14 cellular contexts compared by ENCODE assay signal in the genomic region with DNA sequence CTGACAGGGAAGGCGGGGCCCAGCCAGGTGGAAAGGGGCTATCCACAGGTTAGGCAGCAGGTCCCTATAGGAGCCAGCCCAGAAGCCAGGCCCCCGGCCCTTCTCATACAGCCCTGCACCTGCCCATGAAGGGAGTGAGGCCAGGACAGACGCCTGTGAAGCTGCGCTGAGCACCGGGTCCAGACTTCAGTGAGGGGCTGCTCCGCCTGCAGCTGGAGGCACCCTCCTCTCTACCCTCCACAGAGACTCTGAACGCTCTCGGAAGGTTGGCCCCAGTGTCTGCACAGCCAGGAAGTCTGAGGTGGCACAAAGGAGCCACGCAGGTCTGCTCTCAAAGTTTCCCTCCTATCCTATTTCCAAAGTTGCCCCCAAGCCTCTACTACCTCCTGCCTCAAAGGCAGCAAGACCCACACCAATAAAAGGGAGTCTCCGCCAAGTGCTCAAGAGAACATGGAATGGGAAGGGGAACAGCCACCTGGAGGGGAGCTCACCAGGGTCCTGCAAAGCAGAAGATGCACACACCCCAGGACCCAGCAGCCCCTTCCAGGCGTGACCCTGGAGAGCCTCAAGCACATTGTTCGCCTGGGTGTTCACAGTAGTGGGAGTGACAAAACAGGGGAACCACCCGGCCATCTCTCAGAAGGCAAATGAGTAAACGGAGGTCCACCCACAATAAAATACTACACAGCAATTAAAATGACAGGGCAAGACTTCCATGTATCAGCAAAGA. TPM values are rescaled to one million over a fixed set of nuclear protein-coding genes. Genes with fewer than 3 reads are reported as not detected.
DNase-seq lines count a peak whose midpoint lies in the region; ATAC-seq and TF ChIP-seq lines count a peak whose summit lies in the region.
"Had no signal": no experiment of that assay in that cellular context is flagged by ENCODE, and none has a peak within 500 bp of the region (broad histone marks: within the 10 kb centered on the region; RNA-seq: fewer than 3 reads in every experiment).

No MANE protein-coding gene starts in this region.

- H3K27ac Mint-ChIP-seq in activated CD8-positive, alpha-beta T cell treated with anti-CD3 and anti-CD28 coated beads for 36 hours: peak overlapping the region; percentile 67

- H2BK15ac ChIP-seq in mesendoderm (replicated peaks; ENCODE audit: low read depth): no peak overlapping the region

- H4K5ac ChIP-seq in mesendoderm (ENCODE audit: low read length): no peak overlapping the region

- CTCF ChIA-PET in activated CD8-positive, alpha-beta T cell treated with anti-CD3 and anti-CD28 coated beads for 36 hours (lab: Charles Lee): interaction anchor here (1.6 kb wide), 1 partner anchor 271 kb away, joined by 4 read pairs; no protein-coding TSS in a partner anchor

- peaks cover 32% of the 10 kb centered on the region for H3K4me1 Mint-ChIP-seq in activated CD8-positive, alpha-beta T cell treated with anti-CD3 and anti-CD28 coated beads for 36 hours (ENCODE audit: low read depth)

- H3K56ac ChIP-seq in mesendoderm (ENCODE audit: low read length): no peak overlapping the region

- peaks cover 53% of the 10 kb centered on the region for H3K79me2 ChIP-seq in mesendoderm (ENCODE audit: control insufficient read depth, insufficient read depth, low read length)

- H3K23ac ChIP-seq in mesendoderm (ENCODE audit: low read length): no peak overlapping the region

- H3K9me3 ChIP-seq in lung (ENCODE audit: control insufficient read depth in 2 of 2, insufficient read depth in 1 of 2, low read length in 1 of 2): no peaks in the 10 kb centered on the region
- H3K9me3 ChIP-seq: body of pancreas, psoas muscle had no signal

- H3K9ac ChIP-seq in mesendoderm (ENCODE audit: low read length): no peak overlapping the region
- H3K9ac ChIP-seq: KMS-11 had no signal

- H3K36me3 ChIP-seq in lung (ENCODE audit: control insufficient read depth in 2 of 2, insufficient read depth in 2 of 2, low read length in 2 of 2) (peaks cover 0 to 2% of the 10 kb centered on the region in 2 donors), mesendoderm (ENCODE audit: control insufficient read depth, insufficient read depth, low read length) (no peaks in the 10 kb centered on the region)

- intact Hi-C loops in activated CD8-positive, alpha-beta T cell treated with anti-CD3 and anti-CD28 coated beads for 36 hours (cut with micrococcal nuclease): no loop called here

- no peak overlapping the region for H2AK5ac ChIP-seq in mesendoderm (ENCODE audit: low read length)

- no peak overlapping the region for H3K18ac ChIP-seq in mesendoderm (ENCODE audit: low read length)

- no peaks in the 10 kb centered on the region for H3K27me3 Mint-ChIP-seq in activated CD8-positive, alpha-beta T cell treated with anti-CD3 and anti-CD28 coated beads for 36 hours

- no peak overlapping the region for H3K4me2 ChIP-seq in mesendoderm (ENCODE audit: low read length)
- H3K4me2 ChIP-seq: KMS-11 had no signal

- WGBS in lung, 2 donors: 88 to 90% methylated on average over 14 of the region's 14 CpGs
- WGBS in mesendoderm (ENCODE audit: extremely low coverage, insufficient coverage, low lambda C conversion rate): no CpG with 5 or more reads among the region's 14 CpGs

- H2BK120ac ChIP-seq in mesendoderm (ENCODE audit: low read depth, low read length): no peak overlapping the region

- peaks cover 37% of the 10 kb centered on the region for H3K79me1 ChIP-seq in mesendoderm (ENCODE audit: low read length)

- H3K9me3 Mint-ChIP-seq in activated CD8-positive, alpha-beta T cell treated with anti-CD3 and anti-CD28 coated beads for 36 hours: no peaks in the 10 kb centered on the region

- no peak overlapping the region for H3K4me3 ChIP-seq in lung
- H3K4me3 ChIP-seq in mesendoderm (ENCODE audit: low read length): no peak overlapping the region
- H3K4me3 ChIP-seq: body of pancreas, psoas muscle had no signal

- peak; percentile 81 for ATAC-seq in activated CD8-positive, alpha-beta T cell treated with anti-CD3 and anti-CD28 coated beads for 36 hours
- ATAC-seq in lung (ENCODE audit: insufficient read depth, low FRiP score): no peak
- ATAC-seq in GM19328 (IDR thresholded peaks at IDR 0.05; ENCODE audit: unreplicated experiment): no peak
- ATAC-seq: body of pancreas had no signal

- no peak overlapping the region for H3K4me3 Mint-ChIP-seq in activated CD8-positive, alpha-beta T cell treated with anti-CD3 and anti-CD28 coated beads for 36 hours

- H3K36me3 Mint-ChIP-seq in activated CD8-positive, alpha-beta T cell treated with anti-CD3 and anti-CD28 coated beads for 36 hours (ENCODE audit: low read depth): peaks cover 1% of the 10 kb centered on the region

- H3K4me1 ChIP-seq in lung (ENCODE audit: control insufficient read depth in 2 of 2, insufficient read depth in 2 of 2, low read length in 2 of 2) (peaks cover 0 to 3% of the 10 kb centered on the region in 2 donors), mesendoderm (ENCODE audit: control insufficient read depth, low read depth, low read length) (peaks cover 2% of the 10 kb centered on the region)
- H3K4me1 ChIP-seq: body of pancreas had no signal

- no peak for TF ChIP-seq CTCF in activated CD8-positive, alpha-beta T cell treated with anti-CD3 and anti-CD28 coated beads for 36 hours (IDR thresholded peaks at IDR 0.05)
- no peak for TF ChIP-seq CTCF in lung (IDR thresholded peaks at IDR 0.05; ENCODE audit: control extremely low read depth, extremely low read depth)

- no peak overlapping the region for H4K8ac ChIP-seq in mesendoderm (ENCODE audit: low read depth, low read length)

- POLR2A ChIA-PET in activated CD8-positive, alpha-beta T cell treated with anti-CD3 and anti-CD28 coated beads for 36 hours (lab: Charles Lee): interaction anchor here (0.7 to 1.0 kb wide), 2 partner anchors 79 to 467 kb away, joined by 3 read pairs; no protein-coding TSS in a partner anchor

- peak; percentile 42 for DNase-seq in stimulated activated CD4-positive, alpha-beta T cell treated with anti-CD3 and anti-CD28 coated beads, Interleukin-15, amount 100 ng/mL, for 24 hours
- no peak for DNase-seq in stimulated activated CD4-positive, alpha-beta T cell treated with anti-CD3 and anti-CD28 coated beads, Interleukin-12 subunit alpha, Interleukin-12 subunit beta, amount 100 ng/mL, for 4 hours
- DNase-seq in activated CD8-positive, alpha-beta T cell treated with anti-CD3 and anti-CD28 coated beads for 36 hours: peak; percentile 70
- peak; percentile 18 for DNase-seq in lung (ENCODE audit: low spot score)
- peak; percentile 41 for DNase-seq in ureter (ENCODE audit: low spot score)
- no peak for DNase-seq in NCI-H345 (lab: John Stamatoyannopoulos, UW)
- DNase-seq in mesendoderm: no peak
- DNase-seq: activated effector memory CD4-positive, alpha-beta T cell treated with anti-CD3 and anti-CD28 coated beads, Interleukin-2, amount 50 U/mL, for 16 hours; effector CD8-positive, alpha-beta T cell; NCI-H446 had no signal

- H3K27me3 ChIP-seq in lung (ENCODE audit: control insufficient read depth, insufficient read depth): no peaks in the 10 kb centered on the region
- H3K27me3 ChIP-seq in mesendoderm (ENCODE audit: insufficient read depth, low read length, poor library complexity): no peaks in the 10 kb centered on the region
- H3K27me3 ChIP-seq: body of pancreas had no signal

- H2BK5ac ChIP-seq in mesendoderm (ENCODE audit: low read length): no peak overlapping the region

- H3K27ac ChIP-seq in lung (ENCODE audit: low read depth in 1 of 2, low read length in 1 of 2) (no peak overlapping the region), mesendoderm (ENCODE audit: low read depth, low read length) (no peak overlapping the region)
- H3K27ac ChIP-seq: body of pancreas, KMS-11, psoas muscle had no signal

- H3K4ac ChIP-seq in mesendoderm (ENCODE audit: low read depth, low read length): no peak overlapping the region

RNA-seq across cellular contexts. Expression of gene XXYLT1, which starts 19.5 kb away (rescaled TPM):
- total RNA-seq in activated CD8-positive, alpha-beta T cell treated with anti-CD3 and anti-CD28 coated beads for 36 hours: 1 to 10 TPM; 8.4 to 9.6 TPM
- total RNA-seq in lung (10 to 100 TPM; 13.7 to 15.4 TPM), ureter (19.7 TPM)
- 1 to 10 TPM; 4.7 to 9.2 TPM for polyA plus RNA-seq in lung
- polyA plus RNA-seq in mesendoderm (2013, experiment 1 of 2): 23.7 TPM
- 23.4 TPM for polyA plus RNA-seq in mesendoderm (2013, experiment 2 of 2)

Comparison
In these comparisons a context has a peak if more than half of its experiments do, and no peak if none do; other contexts are left out.
1. DNase-seq: peak in stimulated activated CD4-positive, alpha-beta T cell treated with anti-CD3 and anti-CD28 coated beads, Interleukin-15, amount 100 ng/mL, for 24 hours (single experiment), activated CD8-positive, alpha-beta T cell treated with anti-CD3 and anti-CD28 coated beads for 36 hours (single experiment), lung (single experiment) and ureter (single experiment); none in stimulated activated CD4-positive, alpha-beta T cell treated with anti-CD3 and anti-CD28 coated beads, Interleukin-12 subunit alpha, Interleukin-12 subunit beta, amount 100 ng/mL, for 4 hours (single experiment), NCI-H345 (single experiment) and mesendoderm (single experiment).